ENCODE assay signal across 8 cellular contexts in genomic region chr7:142496545-142496991, GRCh38.
DNase-seq lines count a peak whose midpoint lies in the region; ATAC-seq and TF ChIP-seq lines count a peak whose summit lies in the region.

No MANE protein-coding gene starts in this region.

- no peak overlapping the region for H3K27ac ChIP-seq in CD4-positive, alpha-beta T cell (ENCODE audit: low read depth, low read length)
- H3K27ac ChIP-seq in prostate gland, result no peak overlapping the region

- no peak for TF ChIP-seq POLR2A in prostate gland (IDR thresholded peaks at IDR 0.05)

- H3K9me3 Mint-ChIP-seq in CD4-positive, alpha-beta T cell, result no peaks in the 10 kb centered on the region
- no peaks in the 10 kb centered on the region for H3K9me3 Mint-ChIP-seq in T-cell

- POLR2A ChIA-PET in CD4-positive, alpha-beta T cell (lab: Charles Lee), result interaction anchor here (1.2 to 2.3 kb wide), 6 partner anchors 12 to 312 kb away, joined by 4 to 15 read pairs (median 4); no protein-coding TSS in a partner anchor
- POLR2A ChIA-PET in T-cell (lab: Charles Lee), result interaction anchor here in 1 of 2 donors (0.7 kb wide), 1 partner anchor 316 kb away, joined by 3 read pairs; no protein-coding TSS in a partner anchor

- H3K4me3 ChIP-seq in prostate gland, result no peak overlapping the region

- CTCF ChIA-PET in CD4-positive, alpha-beta T cell (lab: Charles Lee), result interaction anchor here (1.0 to 2.9 kb wide), 7 partner anchors 11 to 91 kb away, joined by 3 to 14 read pairs (median 6); no protein-coding TSS in a partner anchor
- CTCF ChIA-PET in T-cell (lab: Charles Lee), result interaction anchor here (1.0 to 2.1 kb wide), 10 partner anchors 10 to 315 kb away, joined by 3 to 6 read pairs (median 4); no protein-coding TSS in a partner anchor

- H3K36me3 ChIP-seq in prostate gland, result no peaks in the 10 kb centered on the region

- TF ChIP-seq CTCF in CD4-positive, alpha-beta T cell (IDR thresholded peaks at IDR 0.05), result peak; percentile 72
- peak in 3 of 4 experiments; percentile 49 to 73 (median 68) for TF ChIP-seq CTCF in prostate gland (IDR thresholded peaks at IDR 0.05)

- H3K36me3 Mint-ChIP-seq in CD4-positive, alpha-beta T cell (ENCODE audit: low read depth), result no peaks in the 10 kb centered on the region
- no peaks in the 10 kb centered on the region for H3K36me3 Mint-ChIP-seq in T-cell

- H3K27ac Mint-ChIP-seq in CD4-positive, alpha-beta T cell, result peak overlapping the region; percentile 68
- H3K27ac Mint-ChIP-seq in T-cell, result peak overlapping the region; percentile 56 to 71

- WGBS in prostate gland, result 10% methylated on average over 8 of the region's 8 CpGs

- DNase-seq in CD4-positive, alpha-beta T cell, result no peak
- peak in 1 of 34 experiments; percentile 19 for DNase-seq in T-cell
- peak; percentile 65 for DNase-seq in fibroblast of peridontal ligament (ENCODE audit: extremely low read depth)
- peak; percentile 17 for DNase-seq in prostate gland (ENCODE audit: low spot score)
- no peak for DNase-seq in T-helper 9 cell
- no peak for DNase-seq in NCI-H226

- no peaks in the 10 kb centered on the region for H3K27me3 Mint-ChIP-seq in CD4-positive, alpha-beta T cell
- H3K27me3 Mint-ChIP-seq in T-cell, result no peaks in the 10 kb centered on the region

- H3K4me1 Mint-ChIP-seq in CD4-positive, alpha-beta T cell (ENCODE audit: low read depth), result peaks cover 59% of the 10 kb centered on the region
- peaks cover 33 to 59% (median 53%) of the 10 kb centered on the region in 3 donors for H3K4me1 Mint-ChIP-seq in T-cell

- H3K4me1 ChIP-seq in prostate gland (replicated peaks), result no peaks in the 10 kb centered on the region

- peak overlapping the region; percentile 61 for H3K4me3 Mint-ChIP-seq in CD4-positive, alpha-beta T cell
- H3K4me3 Mint-ChIP-seq in T-cell, result peak overlapping the region; percentile 38 to 51 (median 47)

- no peaks in the 10 kb centered on the region for H3K27me3 ChIP-seq in CD4-positive, alpha-beta T cell (ENCODE audit: control insufficient read depth, insufficient read depth, low read length)
- H3K27me3 ChIP-seq in prostate gland (replicated peaks; ENCODE audit: insufficient read depth), result no peaks in the 10 kb centered on the region

- H3K9me3 ChIP-seq in CD4-positive, alpha-beta T cell (ENCODE audit: control insufficient read depth, low read length), result no peaks in the 10 kb centered on the region
- no peaks in the 10 kb centered on the region for H3K9me3 ChIP-seq in prostate gland

- intact Hi-C loops in CD4-positive, alpha-beta T cell (cut with DNase I, micrococcal nuclease), result loop anchor here (5.0 kb wide), 2 partner anchors 34 to 721 kb away; no protein-coding TSS in a partner anchor
- intact Hi-C loops in prostate gland (cut with DNase I), result no loop called here

- peak; percentile 45 for ATAC-seq in CD4-positive, alpha-beta T cell (ENCODE audit: poor library complexity)
- ATAC-seq in GM18861 (IDR thresholded peaks at IDR 0.05; ENCODE audit: unreplicated experiment) (peak; percentile 52), HG03280 (IDR thresholded peaks at IDR 0.05; ENCODE audit: unreplicated experiment) (peak; percentile 54), T-cell (replicated peaks in 1 of 4) (peak; percentile 9 to 55 (median 14))

Comparison
In these comparisons a context has a peak if more than half of its experiments do, and no peak if none do; other contexts are left out.
1. DNase-seq: peak in fibroblast of peridontal ligament (single experiment) and prostate gland (single experiment); none in CD4-positive, alpha-beta T cell (0 of 10), T-helper 9 cell (single experiment) and NCI-H226 (single experiment).
2. Peak in every context shown above with its lines, with median percentiles within 50 percentile points of each other: ATAC-seq.